ENCODE assay signal across 9 cellular contexts in genomic region chrX:82342531-82342930, GRCh38.
"Had no signal": no experiment of that assay in that cellular context is flagged by ENCODE, and none has a peak within 500 bp of the region (broad histone marks: within the 10 kb centered on the region; RNA-seq: fewer than 3 reads in every experiment).

No MANE protein-coding gene starts in this region.

- H3K27ac ChIP-seq: GM23248 had no signal

- H3K4me1 ChIP-seq: HAP-1 had no signal

- H3K36me3 Mint-ChIP-seq: IgD-negative memory B cell had no signal

- H3K9ac ChIP-seq: GM23248 had no signal

- H3K9me3 ChIP-seq: HAP-1 had no signal

- H3K36me3 ChIP-seq: HAP-1 had no signal

- ATAC-seq: HCT116 had no signal

- H3K27ac Mint-ChIP-seq: HFFc6, IgD-negative memory B cell had no signal

- FAIRE-seq: HTR-8/SVneo had no signal

- H3K4me3 Mint-ChIP-seq: HFFc6, IgD-negative memory B cell had no signal

- DNase-seq: GM23248, GOT3, H7, HFFc6, KBM-7 had no signal

- H2AFZ ChIP-seq: GM23248 had no signal

- H3K27me3 Mint-ChIP-seq: IgD-negative memory B cell had no signal

- H3K4me3 ChIP-seq: GM23248, HAP-1 had no signal

- H3K4me1 Mint-ChIP-seq: IgD-negative memory B cell had no signal

- H3K9me3 Mint-ChIP-seq: IgD-negative memory B cell had no signal
